17 cellular contexts compared by ENCODE assay signal in the genomic region with DNA sequence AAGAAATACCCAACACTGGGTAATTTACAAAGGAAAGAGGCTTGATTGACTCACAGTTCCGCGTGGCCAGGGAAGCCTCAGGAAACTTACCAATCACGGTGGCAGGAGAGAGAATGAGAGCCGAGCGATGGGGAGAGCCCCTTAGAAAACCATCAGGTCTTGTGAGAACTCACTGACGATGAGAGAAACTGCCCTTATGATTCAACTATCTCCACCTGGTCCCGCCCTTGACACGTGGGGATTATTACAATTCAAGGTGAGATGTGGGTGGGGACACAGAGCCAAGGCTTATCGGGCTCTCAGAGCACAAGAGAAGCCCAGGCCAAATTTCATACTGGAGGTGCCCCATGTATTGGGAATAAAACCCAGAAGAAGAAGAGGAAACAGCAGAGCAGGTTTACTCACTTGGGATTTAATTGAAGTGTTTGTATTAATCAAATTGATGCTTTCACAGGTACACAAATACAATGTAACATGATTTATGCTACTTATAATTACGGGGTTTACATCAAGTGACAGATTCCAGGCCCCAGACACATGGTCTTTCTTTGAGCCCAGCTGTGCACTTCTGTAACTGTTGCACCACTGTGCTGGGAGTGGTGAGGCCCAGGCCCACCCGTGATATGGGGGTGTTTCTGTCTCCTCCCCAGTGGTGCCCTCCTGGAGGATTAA. TPM values are rescaled to one million over a fixed set of nuclear protein-coding genes. Genes with fewer than 3 reads are reported as not detected.
DNase-seq lines count a peak whose midpoint lies in the region; ATAC-seq and TF ChIP-seq lines count a peak whose summit lies in the region.
"Had no signal": no experiment of that assay in that cellular context is flagged by ENCODE, and none has a peak within 500 bp of the region (broad histone marks: within the 10 kb centered on the region; RNA-seq: fewer than 3 reads in every experiment).

No MANE protein-coding gene starts in this region.

- H2AFZ ChIP-seq in smooth muscle cell (ENCODE audit: low read depth) (no peak overlapping the region), neuronal stem cell (ENCODE audit: low read length) (no peak overlapping the region)

- in situ Hi-C loops in G401 (cut with HindIII; ENCODE audit: low sequenced_read_pairs), result loop anchor here (10.0 kb wide), 1 partner anchor 107 kb away; no protein-coding TSS in a partner anchor

- H2BK15ac ChIP-seq in neuronal stem cell (ENCODE audit: low read length), result no peak overlapping the region

- H3K79me1 ChIP-seq in neuronal stem cell (ENCODE audit: low read depth, low read length), result no peaks in the 10 kb centered on the region

- ATAC-seq in HG03457 (IDR thresholded peaks at IDR 0.05; ENCODE audit: unreplicated experiment), result no peak

- H3K9me3 ChIP-seq in colonic mucosa (no peaks in the 10 kb centered on the region), smooth muscle cell (replicated peaks; ENCODE audit: low read depth) (no peaks in the 10 kb centered on the region), neuronal stem cell (replicated peaks in 1 of 2; ENCODE audit: control insufficient read depth in 2 of 2, insufficient read depth in 1 of 2, low read depth in 1 of 2, low read length in 2 of 2) (no peaks in the 10 kb centered on the region)
- H3K9me3 ChIP-seq: esophagus muscularis mucosa, heart left ventricle had no signal

- no peaks in the 10 kb centered on the region for H3K36me3 ChIP-seq in colonic mucosa
- no peaks in the 10 kb centered on the region for H3K36me3 ChIP-seq in smooth muscle cell (ENCODE audit: low read depth)
- no peaks in the 10 kb centered on the region for H3K36me3 ChIP-seq in neuronal stem cell (replicated peaks in 1 of 2; ENCODE audit: control insufficient read depth in 2 of 2, insufficient read depth in 2 of 2, low read length in 2 of 2)
- H3K36me3 ChIP-seq: esophagus muscularis mucosa, heart left ventricle had no signal

- H3F3A ChIP-seq in smooth muscle cell (ENCODE audit: low read depth), result no peaks in the 10 kb centered on the region

- H3K4me1 ChIP-seq in colonic mucosa, result no peaks in the 10 kb centered on the region
- H3K4me1 ChIP-seq in smooth muscle cell (ENCODE audit: low read depth), result peaks cover 11% of the 10 kb centered on the region
- H3K4me1 ChIP-seq in neuronal stem cell (ENCODE audit: control insufficient read depth in 2 of 2, insufficient read depth in 1 of 2, low read depth in 1 of 2, low read length in 2 of 2), result peaks cover 0 to 8% of the 10 kb centered on the region in 2 donors

- no peak overlapping the region for H3K23ac ChIP-seq in neuronal stem cell (ENCODE audit: low read depth, low read length, poor library complexity)

- intact Hi-C loops in colonic mucosa (cut with DNase I), result no loop called here

- no peak overlapping the region for H4K91ac ChIP-seq in neuronal stem cell (ENCODE audit: low read depth, low read length, poor library complexity)

- peak; percentile 35 for DNase-seq in NCI-H82 (lab: John Stamatoyannopoulos, UW)
- DNase-seq in NCI-H82 treated with DMSO at 0.1 percent for 48 hours (lab: John Stamatoyannopoulos, UW; ENCODE audit: unreplicated experiment), result no peak
- DNase-seq in NCI-H69 (lab: John Stamatoyannopoulos, UW), result peak; percentile 97
- peak; percentile 74 for DNase-seq in colonic mucosa
- DNase-seq in smooth muscle cell (lab: John Stamatoyannopoulos, UW; ENCODE audit: unreplicated experiment), result no peak
- no peak for DNase-seq in G401 (ENCODE audit: low spot score)
- no peak for DNase-seq in neuronal stem cell (ENCODE audit: low spot score)
- DNase-seq: DMS53, heart left ventricle, NCI-H526 treated with DMSO at 0.1 percent for 48 hours, SHP77 had no signal

- no peak overlapping the region for H3K27ac ChIP-seq in colonic mucosa
- H3K27ac ChIP-seq in smooth muscle cell (ENCODE audit: low read depth), result no peak overlapping the region
- no peak overlapping the region for H3K27ac ChIP-seq in neuronal stem cell (replicated peaks; ENCODE audit: low read length)
- H3K27ac ChIP-seq: C4-2B, coronary artery, esophagus muscularis mucosa, heart left ventricle had no signal

- H3K79me2 ChIP-seq in smooth muscle cell (ENCODE audit: low read depth), result no peaks in the 10 kb centered on the region

- no peak overlapping the region for H2AK5ac ChIP-seq in neuronal stem cell (ENCODE audit: low read depth, low read length)

- H3K9ac ChIP-seq in colonic mucosa (ENCODE audit: low read depth in 2 of 2, low read length in 2 of 2) (no peak overlapping the region), smooth muscle cell (ENCODE audit: low read depth) (no peak overlapping the region), neuronal stem cell (ENCODE audit: low read depth, low read length, poor library complexity) (no peak overlapping the region)

- H3K4me3 ChIP-seq in colonic mucosa, result no peak overlapping the region
- no peak overlapping the region for H3K4me3 ChIP-seq in smooth muscle cell
- H3K4me3 ChIP-seq in neuronal stem cell (ENCODE audit: low read length in 2 of 2), result no peak overlapping the region
- H3K4me3 ChIP-seq: coronary artery, esophagus muscularis mucosa, heart left ventricle had no signal

- H3K4ac ChIP-seq in neuronal stem cell (ENCODE audit: low read length), result no peak overlapping the region

- H3K27me3 ChIP-seq in colonic mucosa (no peaks in the 10 kb centered on the region), smooth muscle cell (ENCODE audit: low read depth) (no peaks in the 10 kb centered on the region), neuronal stem cell (ENCODE audit: control insufficient read depth in 3 of 3, insufficient read depth in 3 of 3, low read depth in 1 of 3, low read length in 3 of 3) (no peaks in the 10 kb centered on the region)
- H3K27me3 ChIP-seq: esophagus muscularis mucosa had no signal

- H4K8ac ChIP-seq in neuronal stem cell (ENCODE audit: low read depth, low read length), result no peak overlapping the region

- H3K4me2 ChIP-seq in smooth muscle cell, result peak overlapping the region; percentile 50
- H3K4me2 ChIP-seq in neuronal stem cell (ENCODE audit: insufficient read depth, low read length, poor library complexity, severe bottlenecking), result no peak overlapping the region

- no peak overlapping the region for H2BK5ac ChIP-seq in neuronal stem cell (ENCODE audit: low read length)

- H4K20me1 ChIP-seq in smooth muscle cell (ENCODE audit: low read depth), result no peaks in the 10 kb centered on the region

- no peak overlapping the region for H3K14ac ChIP-seq in neuronal stem cell (ENCODE audit: low read length)

- no peak overlapping the region for H3K18ac ChIP-seq in neuronal stem cell (ENCODE audit: low read length)

- no peak overlapping the region for H2BK120ac ChIP-seq in neuronal stem cell (ENCODE audit: low read depth, low read length)

- H2BK12ac ChIP-seq in neuronal stem cell (ENCODE audit: low read length), result no peak overlapping the region

- 75% methylated on average over 11 of the region's 11 CpGs for WGBS in smooth muscle cell (ENCODE audit: low lambda C conversion rate)
- no CpG with 5 or more reads among the region's 11 CpGs for WGBS in neuronal stem cell (ENCODE audit: extremely low coverage in 2 of 2, insufficient read length in 2 of 2, insufficient replicate concordance in 1 of 2), 2 donors

- TF ChIP-seq CTCF in colonic mucosa (IDR thresholded peaks at IDR 0.05) (no peak), smooth muscle cell (IDR thresholded peaks at IDR 0.05; ENCODE audit: borderline replicate concordance, insufficient read depth, poor library complexity, severe bottlenecking) (no peak)

RNA-seq across cellular contexts. Expression of gene CCDC85C, which starts 8.2 kb away (rescaled TPM):
- total RNA-seq in colonic mucosa, result 10 to 100 TPM; 54.0 to 73.4 TPM
- 4.0 and 4.8 TPM in 2 replicates for total RNA-seq in smooth muscle cell
- 5.2 and 6.5 TPM in 2 replicates for polyA plus RNA-seq in smooth muscle cell
- 20.4 and 25.8 TPM in 2 replicates for total RNA-seq in G401 (2014; rRNA removed; shearing (Covaris generic))
- 22.3 TPM for polyA plus RNA-seq in neuronal stem cell (2013, experiment 1 of 2)
- polyA plus RNA-seq in neuronal stem cell (2013, experiment 2 of 2), result 22.5 TPM

RNA-seq across cellular contexts. Expression of gene HHIPL1, which starts 32.7 kb away (rescaled TPM):
- under 1 TPM; 0.44 to 0.93 TPM for total RNA-seq in colonic mucosa
- 9.1 and 9.6 TPM in 2 replicates for total RNA-seq in smooth muscle cell
- 11.2 and 11.9 TPM in 2 replicates for polyA plus RNA-seq in smooth muscle cell
- total RNA-seq in G401 (2014; rRNA removed; shearing (Covaris generic)), result 0.20 TPM in 1 of 2 replicates, not detected in the other
- 0.67 TPM for polyA plus RNA-seq in neuronal stem cell (2013, experiment 1 of 2)
- polyA plus RNA-seq in neuronal stem cell (2013, experiment 2 of 2), result 0.71 TPM
- total RNA-seq: activated T-helper 1 cell treated with anti-CD3 and anti-CD28 coated beads, Interleukin-12 subunit alpha, Interleukin-12 subunit beta, Interleukin-2, Interleukin-4 antibody, amounts not matched to agents 30 ng/mL and 10 ng/mL and 1 ng/mL, durations not matched to agents 14 hours and 24 hours and 36 hours; mononuclear cell had no signal

Comparison
In these comparisons a context has a peak if more than half of its experiments do, and no peak if none do; other contexts are left out.
1. DNase-seq: peak in NCI-H82 (single experiment), NCI-H69 (single experiment) and colonic mucosa (single experiment); none in NCI-H82 treated with DMSO at 0.1 percent for 48 hours (single experiment), smooth muscle cell (single experiment), G401 (single experiment) and neuronal stem cell (single experiment).